ENCODE assay signal across 9 cellular contexts in genomic region chr10:17022898-17023297, GRCh38.
DNase-seq lines count a peak whose midpoint lies in the region; ATAC-seq and TF ChIP-seq lines count a peak whose summit lies in the region.
"Had no signal": no experiment of that assay in that cellular context is flagged by ENCODE, and none has a peak within 500 bp of the region (broad histone marks: within the 10 kb centered on the region; RNA-seq: fewer than 3 reads in every experiment).

No MANE protein-coding gene starts in this region.

- no peak for TF ChIP-seq RAD21 in neural cell (conservative IDR thresholded peaks at IDR 0.05)

- H3K36me3 Mint-ChIP-seq in CD4-positive, alpha-beta T cell (ENCODE audit: low read depth), result peaks cover 6% of the 10 kb centered on the region
- H3K36me3 Mint-ChIP-seq in effector memory CD8-positive, alpha-beta T cell (ENCODE audit: insufficient read depth), result peaks cover 41% of the 10 kb centered on the region

- H3K4me3 Mint-ChIP-seq in CD4-positive, alpha-beta T cell, result no peak overlapping the region
- H3K4me3 Mint-ChIP-seq in effector memory CD8-positive, alpha-beta T cell, result peak overlapping the region; percentile 51 to 53

- no peak for DNase-seq in CD4-positive, alpha-beta T cell
- DNase-seq in NOMO-1 treated with DMSO at 0.1 percent for 48 hours (lab: John Stamatoyannopoulos, UW; ENCODE audit: unreplicated experiment) (peak; percentile 56), SW 1271 (lab: John Stamatoyannopoulos, UW) (no peak), omental fat pad (ENCODE audit: low spot score) (no peak), GM19240 (ENCODE audit: insufficient read length, low spot score) (no peak)
- DNase-seq in effector memory CD8-positive, alpha-beta T cell, result no peak

- peaks cover 61% of the 10 kb centered on the region for H3K4me1 Mint-ChIP-seq in CD4-positive, alpha-beta T cell (ENCODE audit: low read depth)
- peaks cover 32 to 33% of the 10 kb centered on the region in 2 donors for H3K4me1 Mint-ChIP-seq in effector memory CD8-positive, alpha-beta T cell (ENCODE audit: low read depth in 2 of 2)

- no peak for ATAC-seq in CD4-positive, alpha-beta T cell (ENCODE audit: poor library complexity)
- no peak for ATAC-seq in effector memory CD8-positive, alpha-beta T cell (replicated peaks)
- ATAC-seq in GM21423 (IDR thresholded peaks at IDR 0.05; ENCODE audit: unreplicated experiment) (no peak), omental fat pad (ENCODE audit: low FRiP score) (no peak)

- H3K9me2 ChIP-seq in neural cell (ENCODE audit: insufficient read depth, low read length), result no peaks in the 10 kb centered on the region

- H2AFZ ChIP-seq in neural cell (ENCODE audit: low read depth, low read length), result no peak overlapping the region

- no peaks in the 10 kb centered on the region for H3K9me3 ChIP-seq in CD4-positive, alpha-beta T cell (ENCODE audit: control insufficient read depth, low read length)
- no peaks in the 10 kb centered on the region for H3K9me3 ChIP-seq in neural cell (ENCODE audit: low read length)

- POLR2A ChIA-PET in CD4-positive, alpha-beta T cell (lab: Charles Lee), result interaction anchor here (0.7 to 3.7 kb wide), 8 partner anchors 11 to 206 kb away, joined by 3 to 22 read pairs (median 4); partner anchors contain the start of genes TRDMT1 and VIM

- no peaks in the 10 kb centered on the region for H3F3A ChIP-seq in neural cell (ENCODE audit: insufficient read depth, low read length, poor library complexity, severe bottlenecking)

- peaks cover 4% of the 10 kb centered on the region for H3K9me3 Mint-ChIP-seq in CD4-positive, alpha-beta T cell
- no peaks in the 10 kb centered on the region for H3K9me3 Mint-ChIP-seq in effector memory CD8-positive, alpha-beta T cell

- H4K20me1 ChIP-seq in neural cell (ENCODE audit: insufficient read depth), result no peaks in the 10 kb centered on the region

- H3K4me2 ChIP-seq in neural cell (ENCODE audit: low read length), result no peak overlapping the region

- no peak for TF ChIP-seq EP300 in neural cell (conservative IDR thresholded peaks at IDR 0.05; ENCODE audit: poor library complexity, severe bottlenecking)

- no peaks in the 10 kb centered on the region for H3K79me2 ChIP-seq in neural cell (replicated peaks; ENCODE audit: insufficient read depth, low read length)

- H3K36me3 ChIP-seq in neural cell (ENCODE audit: insufficient read depth, low read length), result no peaks in the 10 kb centered on the region
- H3K36me3 ChIP-seq: cardiac muscle cell had no signal

- H3K27me3 ChIP-seq in CD4-positive, alpha-beta T cell (ENCODE audit: control insufficient read depth, insufficient read depth, low read length), result no peaks in the 10 kb centered on the region
- no peaks in the 10 kb centered on the region for H3K27me3 ChIP-seq in neural cell (ENCODE audit: insufficient read depth, low read depth, low read length)
- H3K27me3 ChIP-seq: cardiac muscle cell had no signal

- H3K9ac ChIP-seq in neural cell (ENCODE audit: low read length), result no peak overlapping the region

- H3K27me3 Mint-ChIP-seq in CD4-positive, alpha-beta T cell, result no peaks in the 10 kb centered on the region
- no peaks in the 10 kb centered on the region for H3K27me3 Mint-ChIP-seq in effector memory CD8-positive, alpha-beta T cell

- H3K4me3 ChIP-seq in neural cell (ENCODE audit: low read length), result peak overlapping the region; percentile 17
- H3K4me3 ChIP-seq: cardiac muscle cell had no signal

- no peak for TF ChIP-seq CTCF in CD4-positive, alpha-beta T cell (IDR thresholded peaks at IDR 0.05)
- TF ChIP-seq CTCF in neural cell (IDR thresholded peaks at IDR 0.05; ENCODE audit: poor library complexity, severe bottlenecking) (no peak), omental fat pad (IDR thresholded peaks at IDR 0.05) (no peak)

- H3K27ac Mint-ChIP-seq in CD4-positive, alpha-beta T cell, result peak overlapping the region; percentile 83
- H3K27ac Mint-ChIP-seq in effector memory CD8-positive, alpha-beta T cell, result peak overlapping the region; percentile 94 to 96

- CTCF ChIA-PET in CD4-positive, alpha-beta T cell (lab: Charles Lee), result interaction anchor here (1.0 to 1.4 kb wide), 3 partner anchors 24 to 208 kb away, joined by 3 to 4 read pairs (median 3); partner anchors contain the start of gene VIM

- H3K27ac ChIP-seq in CD4-positive, alpha-beta T cell (ENCODE audit: low read depth, low read length), result peak overlapping the region; percentile 89
- H3K27ac ChIP-seq in neural cell (ENCODE audit: low read length), result no peak overlapping the region

- intact Hi-C loops in CD4-positive, alpha-beta T cell (cut with DNase I, micrococcal nuclease), result loop anchor here (1.0 to 10.0 kb wide), 6 partner anchors 20 to 402 kb away; partner anchors contain the start of genes TRDMT1 (in 1 of the 2) and VIM (in 1 of the 2)

TF ChIP-seq in neural cell, 6 proteins besides CTCF, POLR2A, EP300 and RAD21:
- TF ChIP-seq EZH2 (IDR thresholded peaks at IDR 0.05; ENCODE audit: borderline replicate concordance, insufficient read depth, low read length, poor library complexity, severe bottlenecking) (no peak), SMC3 (conservative IDR thresholded peaks at IDR 0.05; ENCODE audit: poor library complexity) (no peak), TAF1 (IDR thresholded peaks at IDR 0.05; ENCODE audit: low read depth) (no peak), REST (IDR thresholded peaks at IDR 0.05; ENCODE audit: borderline replicate concordance) (no peak), POLR2AphosphoS5 (IDR thresholded peaks at IDR 0.05) (no peak), MXI1 (conservative IDR thresholded peaks at IDR 0.05; ENCODE audit: poor library complexity, severe bottlenecking) (no peak)
